ENCODE assay signal across 16 cellular contexts in genomic region chr11:117643606-117644300, GRCh38.
DNase-seq lines count a peak whose midpoint lies in the region; ATAC-seq and TF ChIP-seq lines count a peak whose summit lies in the region.
"Had no signal": no experiment of that assay in that cellular context is flagged by ENCODE, and none has a peak within 500 bp of the region (broad histone marks: within the 10 kb centered on the region; RNA-seq: fewer than 3 reads in every experiment).

No MANE protein-coding gene starts in this region.

- no peak overlapping the region for H3K4me2 ChIP-seq in mesendoderm (ENCODE audit: low read length)
- H3K4me2 ChIP-seq: BLaER1 treated with 17β-estradiol and CSF1 and Interleukin-3, amounts not matched to agents 10 nM and 100 nM had no signal

- H2BK5ac ChIP-seq in mesendoderm (ENCODE audit: low read length): no peak overlapping the region

- H3K36me3 ChIP-seq in left ventricle myocardium inferior (no peaks in the 10 kb centered on the region), mesendoderm (ENCODE audit: control insufficient read depth, insufficient read depth, low read length) (no peaks in the 10 kb centered on the region)
- H3K36me3 ChIP-seq: BLaER1 treated with 17β-estradiol and CSF1 and Interleukin-3, amounts not matched to agents 10 nM and 100 nM had no signal

- H3K18ac ChIP-seq in mesendoderm (ENCODE audit: low read length): no peak overlapping the region

- no CpG with 5 or more reads among the region's 20 CpGs for WGBS in mesendoderm (ENCODE audit: extremely low coverage, insufficient coverage, low lambda C conversion rate)

- no peak overlapping the region for H3K27ac ChIP-seq in left ventricle myocardium inferior (replicated peaks)
- H3K27ac ChIP-seq in mesendoderm (ENCODE audit: low read depth, low read length): no peak overlapping the region
- peak overlapping the region; percentile 97 for H3K27ac ChIP-seq in temporal lobe (ENCODE audit: low read depth, low read length)
- H3K27ac ChIP-seq: 22Rv1; BLaER1 treated with 17β-estradiol and CSF1 and Interleukin-3, amounts not matched to agents 10 nM and 100 nM; HL-60 had no signal

- intact Hi-C loops in Right ventricle myocardium inferior (cut with DNase I) (no loop called here), left ventricle myocardium inferior (cut with micrococcal nuclease) (no loop called here)

- H2AK5ac ChIP-seq in mesendoderm (ENCODE audit: low read length): no peak overlapping the region

- H3K27me3 ChIP-seq in left ventricle myocardium inferior (ENCODE audit: low read depth) (no peaks in the 10 kb centered on the region), mesendoderm (ENCODE audit: insufficient read depth, low read length, poor library complexity) (no peaks in the 10 kb centered on the region)
- H3K27me3 ChIP-seq: BLaER1 treated with 17β-estradiol and CSF1 and Interleukin-3, amounts not matched to agents 10 nM and 100 nM had no signal

- no peak overlapping the region for H3K23ac ChIP-seq in mesendoderm (ENCODE audit: low read length)

- no peak overlapping the region for H2BK120ac ChIP-seq in mesendoderm (ENCODE audit: low read depth, low read length)

- TF ChIP-seq CTCF in left ventricle myocardium inferior (IDR thresholded peaks at IDR 0.05; ENCODE audit: borderline replicate concordance): no peak

- no peaks in the 10 kb centered on the region for H3K79me1 ChIP-seq in mesendoderm (ENCODE audit: low read length)

- H4K5ac ChIP-seq in mesendoderm (ENCODE audit: low read length): no peak overlapping the region

- H3K4ac ChIP-seq in mesendoderm (ENCODE audit: low read depth, low read length): no peak overlapping the region

- no peak overlapping the region for H3K4me3 ChIP-seq in left ventricle myocardium inferior
- H3K4me3 ChIP-seq in mesendoderm (ENCODE audit: low read length): no peak overlapping the region
- H3K4me3 ChIP-seq: BLaER1 treated with 17β-estradiol and CSF1 and Interleukin-3, amounts not matched to agents 10 nM and 100 nM; K562 had no signal

- no peak overlapping the region for H2BK15ac ChIP-seq in mesendoderm (replicated peaks; ENCODE audit: low read depth)

- H3K9ac ChIP-seq in mesendoderm (ENCODE audit: low read length): no peak overlapping the region
- H3K9ac ChIP-seq: BLaER1 treated with 17β-estradiol and CSF1 and Interleukin-3, amounts not matched to agents 10 nM and 100 nM had no signal

- H3K79me2 ChIP-seq in mesendoderm (ENCODE audit: control insufficient read depth, insufficient read depth, low read length): no peaks in the 10 kb centered on the region

- ATAC-seq in Right ventricle myocardium inferior (peak; percentile 73), HG03280 (IDR thresholded peaks at IDR 0.05; ENCODE audit: unreplicated experiment) (no peak)
- ATAC-seq: K562 had no signal

- no peaks in the 10 kb centered on the region for H3K9me3 ChIP-seq in left ventricle myocardium inferior (replicated peaks)
- H3K9me3 ChIP-seq: BLaER1 treated with 17β-estradiol and CSF1 and Interleukin-3, amounts not matched to agents 10 nM and 100 nM had no signal

- H4K8ac ChIP-seq in mesendoderm (ENCODE audit: low read depth, low read length): no peak overlapping the region

- H3K4me1 ChIP-seq in left ventricle myocardium inferior (peaks cover 11% of the 10 kb centered on the region), mesendoderm (ENCODE audit: control insufficient read depth, low read depth, low read length) (no peaks in the 10 kb centered on the region)
- H3K4me1 ChIP-seq: BLaER1 treated with 17β-estradiol and CSF1 and Interleukin-3, amounts not matched to agents 10 nM and 100 nM had no signal

- DNase-seq in Right ventricle myocardium inferior (ENCODE audit: missing footprints): no peak
- DNase-seq in left ventricle myocardium inferior: no peak
- DNase-seq in globus pallidus (ENCODE audit: low spot score): peak; percentile 59
- peak; percentile 81 for DNase-seq in mesendoderm
- no peak for DNase-seq in stimulated activated CD4-positive, alpha-beta T cell treated with anti-CD3 and anti-CD28 coated beads, Interleukin-4, amount 100 ng/mL, for 4 hours
- no peak for DNase-seq in AG08396 (ENCODE audit: low spot score)
- DNase-seq: NCI-H1436, NCI-H2029 treated with DMSO at 0.1 percent for 48 hours, NCI-H524, RPMI8226 had no signal

- H3K56ac ChIP-seq in mesendoderm (ENCODE audit: low read length): no peak overlapping the region

Comparison
In these comparisons a context has a peak if more than half of its experiments do, and no peak if none do; other contexts are left out.
1. DNase-seq: peak in globus pallidus (single experiment) and mesendoderm (single experiment); none in Right ventricle myocardium inferior (single experiment), left ventricle myocardium inferior (single experiment), stimulated activated CD4-positive, alpha-beta T cell treated with anti-CD3 and anti-CD28 coated beads, Interleukin-4, amount 100 ng/mL, for 4 hours (0 of 2) and AG08396 (single experiment).